14 cellular contexts compared by ENCODE assay signal in genomic region chr6:163668061-163668426, GRCh38.
A peak's percentile ranks its signal among the peaks of the same experiment; 100 is the strongest.
DNase-seq lines count a peak whose midpoint lies in the region; ATAC-seq and TF ChIP-seq lines count a peak whose summit lies in the region.
"Had no signal": no experiment of that assay in that cellular context is flagged by ENCODE, and none has a peak within 500 bp of the region (broad histone marks: within the 10 kb centered on the region; RNA-seq: fewer than 3 reads in every experiment).

No MANE protein-coding gene starts in this region.

- in situ Hi-C loops in brain microvascular endothelial cell (cut with HindIII; ENCODE audit: low pct_ligation_motif_present, low sequenced_read_pairs), result no loop called here

- peak; percentile 53 for ATAC-seq in HG02759 (IDR thresholded peaks at IDR 0.05; ENCODE audit: unreplicated experiment)

- peaks cover 33% of the 10 kb centered on the region for H3K4me1 ChIP-seq in OCI-LY1 (ENCODE audit: insufficient read depth, low read length, severe bottlenecking)
- peaks cover 10 to 48% (median 22%) of the 10 kb centered on the region in 6 donors for H3K4me1 ChIP-seq in spleen

- peak overlapping the region; percentile 78 for H3K27ac ChIP-seq in OCI-LY1 (ENCODE audit: low read depth, low read length, poor library complexity, severe bottlenecking)
- H3K27ac ChIP-seq in spleen, result peak overlapping the region in 5 of 8 donors; percentile 68 to 82 (median 80)
- H3K27ac ChIP-seq in brain microvascular endothelial cell, result no peak overlapping the region

- no peaks in the 10 kb centered on the region for H3F3A ChIP-seq in OCI-LY1 (ENCODE audit: insufficient read depth, low read length)

- DNase-seq in NOMO-1 treated with DMSO at 0.1 percent for 48 hours (lab: John Stamatoyannopoulos, UW; ENCODE audit: unreplicated experiment) (peak; percentile 34), NOMO-1 treated with dmso at 0.1 percent for 144 hours (lab: John Stamatoyannopoulos, UW; ENCODE audit: unreplicated experiment) (no peak), spleen (no peak), brain microvascular endothelial cell (no peak), foreskin melanocyte (no peak), epidermal melanocyte (ENCODE audit: insufficient read length, low spot score) (no peak)
- DNase-seq: activated CD4-positive, alpha-beta memory T cell treated with anti-CD3 and anti-CD28 coated beads for 36 hours; mammary epithelial cell; NCI-H524; right cardiac atrium; SW 1271 had no signal

- H3K9me3 ChIP-seq in OCI-LY1 (ENCODE audit: low read length) (no peaks in the 10 kb centered on the region), spleen (no peaks in the 10 kb centered on the region)
- H3K9me3 ChIP-seq: heart right ventricle had no signal

- H3K9me2 ChIP-seq in OCI-LY1 (ENCODE audit: low read depth, low read length), result no peaks in the 10 kb centered on the region

- TF ChIP-seq CTCF in OCI-LY1 (IDR thresholded peaks at IDR 0.05; ENCODE audit: low read length), result no peak
- TF ChIP-seq CTCF in spleen (IDR thresholded peaks at IDR 0.05 in 8 of 11, conservative IDR thresholded peaks at IDR 0.05 in 3 of 11), result no peak
- TF ChIP-seq CTCF in brain microvascular endothelial cell (IDR thresholded peaks at IDR 0.05; ENCODE audit: low read depth, low read length, missing control alignments), result no peak

- H3K27me3 ChIP-seq in OCI-LY1 (ENCODE audit: insufficient read depth, low read length), result no peaks in the 10 kb centered on the region
- no peaks in the 10 kb centered on the region for H3K27me3 ChIP-seq in spleen (replicated peaks in 1 of 7)
- no peaks in the 10 kb centered on the region for H3K27me3 ChIP-seq in brain microvascular endothelial cell (replicated peaks)
- H3K27me3 ChIP-seq: heart right ventricle had no signal

- H3K9ac ChIP-seq in OCI-LY1 (ENCODE audit: low read length), result no peak overlapping the region; the same call in 1 of the 2 replicates

- H4K20me1 ChIP-seq in OCI-LY1 (ENCODE audit: insufficient read depth, low read length), result no peaks in the 10 kb centered on the region

- 31 to 41% (median 36%) methylated on average over 4 of the region's 4 CpGs for WGBS in spleen, 5 donors

- intact Hi-C loops in spleen (cut with DNase I; ENCODE audit: low total_unique reads), result no loop called here

- H3K4me3 ChIP-seq in OCI-LY1 (ENCODE audit: low read depth, low read length, poor library complexity, severe bottlenecking), result peak overlapping the region; percentile 9
- peak overlapping the region in 1 of 8 donors; percentile 24 for H3K4me3 ChIP-seq in spleen
- H3K4me3 ChIP-seq in brain microvascular endothelial cell (ENCODE audit: low read depth, low read length), result no peak overlapping the region
- H3K4me3 ChIP-seq: heart right ventricle had no signal

- no peaks in the 10 kb centered on the region for H3K36me3 ChIP-seq in OCI-LY1 (ENCODE audit: insufficient read depth, low read length)
- no peaks in the 10 kb centered on the region for H3K36me3 ChIP-seq in spleen
- no peaks in the 10 kb centered on the region for H3K36me3 ChIP-seq in brain microvascular endothelial cell (replicated peaks)
- H3K36me3 ChIP-seq: heart right ventricle had no signal

- no peak for TF ChIP-seq POLR2A in spleen (IDR thresholded peaks at IDR 0.05)

- no peak overlapping the region for H2AFZ ChIP-seq in OCI-LY1 (ENCODE audit: low read length)

- peak overlapping the region; percentile 44 for H3K4me2 ChIP-seq in OCI-LY1 (ENCODE audit: low read length)

- no peaks in the 10 kb centered on the region for H3K79me2 ChIP-seq in OCI-LY1 (ENCODE audit: insufficient read depth, low read length)
